In genomic region chr5:65742565-65743231, GRCh38 we compare ENCODE assay signal across 1 cellular context.
A peak's percentile ranks its signal among the peaks of the same experiment; 100 is the strongest.
TF ChIP-seq lines count a peak whose summit lies in the region.

No MANE protein-coding gene starts in this region.

TF ChIP-seq in IMR-90, 13 proteins besides CTCF, POLR2A, EP300 and RAD21:
- TF ChIP-seq CEBPB (IDR thresholded peaks at IDR 0.05; ENCODE audit: low read depth, low read length) (peak; percentile 39; the same call in 1 of the 2 replicates), SMC3 (IDR thresholded peaks at IDR 0.05; ENCODE audit: low read depth, low read length) (peak; percentile 84), CHD1 (IDR thresholded peaks at IDR 0.05; ENCODE audit: low read depth, low read length) (no peak)
